1 cellular context compared by ENCODE assay signal in genomic region chr7:55507743-55508142, GRCh38.
A peak's percentile ranks its signal among the peaks of the same experiment; 100 is the strongest.
TF ChIP-seq lines count a peak whose summit lies in the region.

No MANE protein-coding gene starts in this region.

TF ChIP-seq in GM12878, 131 proteins besides CTCF, POLR2A, EP300 and RAD21:
- TF ChIP-seq MYC (IDR thresholded peaks at IDR 0.05; ENCODE audit: insufficient read depth, insufficient read length, insufficient replicate concordance, low read length, severe bottlenecking) = no peak
- TF ChIP-seq PKNOX1 (IDR thresholded peaks at IDR 0.05) = peak; percentile 68
- peak; percentile 44; the same call in 1 of the 2 replicates for TF ChIP-seq YY1 (IDR thresholded peaks at IDR 0.05; ENCODE audit: low read depth, low read length)
